In the genomic region with DNA sequence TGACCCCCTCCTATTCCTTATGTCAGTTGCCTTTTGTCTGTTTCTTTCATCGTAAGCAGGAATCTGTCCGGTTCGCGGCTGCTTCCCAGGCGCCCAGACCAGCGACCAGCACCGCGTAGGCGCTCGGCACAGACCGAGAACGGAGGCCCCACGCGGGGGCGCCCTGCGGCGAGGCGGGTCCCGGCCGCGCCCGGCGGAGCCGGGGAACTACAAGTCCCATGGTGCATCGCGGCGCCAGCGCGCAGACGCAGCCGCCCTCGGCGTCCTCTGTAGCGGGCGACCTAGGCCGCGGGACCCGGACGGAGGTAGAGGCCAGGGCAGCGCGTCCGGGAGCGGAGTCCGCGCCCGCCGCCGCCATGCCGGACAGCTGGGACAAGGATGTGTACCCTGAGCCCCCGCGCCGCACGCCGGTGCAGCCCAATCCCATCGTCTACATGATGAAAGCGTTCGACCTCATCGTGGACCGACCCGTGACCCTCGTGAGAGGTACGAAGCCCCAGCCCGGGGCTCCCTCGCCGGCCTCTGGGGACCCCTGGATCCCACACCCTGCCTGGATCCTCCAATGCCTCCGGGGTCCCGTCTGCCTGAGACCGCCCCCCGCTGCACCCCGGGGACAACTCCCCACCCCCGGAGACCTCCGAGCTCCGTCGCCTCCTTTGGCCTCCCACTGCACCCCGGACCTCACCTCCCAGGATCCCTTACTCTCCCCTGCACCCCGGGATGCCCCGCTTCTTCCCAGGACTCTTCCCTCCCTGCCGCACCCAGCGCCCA, we compare ENCODE assay signal across 1 cellular context.
TF ChIP-seq lines count a peak whose summit lies in the region.

A gene (plus strand): TSS at position 270 of the 771 bp plus-strand sequence. CDS start 87 bp downstream, at position 357.

TF ChIP-seq in WTC11, 78 proteins besides CTCF, POLR2A, EP300 and RAD21 (continued from another document):
- TF ChIP-seq, protein P1, sequence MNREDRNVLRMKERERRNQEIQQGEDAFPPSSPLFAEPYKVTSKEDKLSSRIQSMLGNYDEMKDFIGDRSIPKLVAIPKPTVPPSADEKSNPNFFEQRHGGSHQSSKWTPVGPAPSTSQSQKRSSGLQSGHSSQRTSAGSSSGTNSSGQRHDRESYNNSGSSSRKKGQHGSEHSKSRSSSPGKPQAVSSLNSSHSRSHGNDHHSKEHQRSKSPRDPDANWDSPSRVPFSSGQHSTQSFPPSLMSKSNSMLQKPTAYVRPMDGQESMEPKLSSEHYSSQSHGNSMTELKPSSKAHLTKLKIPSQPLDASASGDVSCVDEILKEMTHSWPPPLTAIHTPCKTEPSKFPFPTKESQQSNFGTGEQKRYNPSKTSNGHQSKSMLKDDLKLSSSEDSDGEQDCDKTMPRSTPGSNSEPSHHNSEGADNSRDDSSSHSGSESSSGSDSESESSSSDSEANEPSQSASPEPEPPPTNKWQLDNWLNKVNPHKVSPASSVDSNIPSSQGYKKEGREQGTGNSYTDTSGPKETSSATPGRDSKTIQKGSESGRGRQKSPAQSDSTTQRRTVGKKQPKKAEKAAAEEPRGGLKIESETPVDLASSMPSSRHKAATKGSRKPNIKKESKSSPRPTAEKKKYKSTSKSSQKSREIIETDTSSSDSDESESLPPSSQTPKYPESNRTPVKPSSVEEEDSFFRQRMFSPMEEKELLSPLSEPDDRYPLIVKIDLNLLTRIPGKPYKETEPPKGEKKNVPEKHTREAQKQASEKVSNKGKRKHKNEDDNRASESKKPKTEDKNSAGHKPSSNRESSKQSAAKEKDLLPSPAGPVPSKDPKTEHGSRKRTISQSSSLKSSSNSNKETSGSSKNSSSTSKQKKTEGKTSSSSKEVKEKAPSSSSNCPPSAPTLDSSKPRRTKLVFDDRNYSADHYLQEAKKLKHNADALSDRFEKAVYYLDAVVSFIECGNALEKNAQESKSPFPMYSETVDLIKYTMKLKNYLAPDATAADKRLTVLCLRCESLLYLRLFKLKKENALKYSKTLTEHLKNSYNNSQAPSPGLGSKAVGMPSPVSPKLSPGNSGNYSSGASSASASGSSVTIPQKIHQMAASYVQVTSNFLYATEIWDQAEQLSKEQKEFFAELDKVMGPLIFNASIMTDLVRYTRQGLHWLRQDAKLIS (CRISPR knock-in tag; IDR thresholded peaks at IDR 0.05; ENCODE audit: borderline replicate concordance) = no peak
